In genomic region chr5:73095564-73096238, GRCh38 we compare ENCODE assay signal across 23 cellular contexts. TPM values are rescaled to one million over a fixed set of nuclear protein-coding genes. Genes with fewer than 3 reads are reported as not detected.
"Had no signal": no experiment of that assay in that cellular context is flagged by ENCODE, and none has a peak within 500 bp of the region (broad histone marks: within the 10 kb centered on the region; RNA-seq: fewer than 3 reads in every experiment).

No MANE protein-coding gene starts in this region.

- H3K4me3 Mint-ChIP-seq: activated B cell treated with CpG ODN at 0.5 μM for 24 hours; activated CD4-positive, alpha-beta memory T cell treated with anti-CD3 and anti-CD28 coated beads for 36 hours; activated naive CD8-positive, alpha-beta T cell treated with anti-CD3 and anti-CD28 coated beads for 36 hours; activated T-helper 1 cell treated with anti-CD3 and anti-CD28 coated beads, Interleukin-12 subunit alpha, Interleukin-12 subunit beta, Interleukin-2, Interleukin-4 antibody, amounts not matched to agents 30 ng/mL and 10 ng/mL and 1 ng/mL, durations not matched to agents 14 hours and 24 hours and 36 hours; brain; endodermal cell; neural progenitor cell; stimulated activated memory B cell treated with anti-CD40 and anti-IgM and Interleukin-4, amounts not matched to agents 10 μg/mL and 1 μg/mL and 100 μg/mL, for 72 hours had no signal

- H3K9me3 ChIP-seq: pancreas, upper lobe of left lung had no signal

- H3K27me3 ChIP-seq: dorsolateral prefrontal cortex, foreskin keratinocyte, left lung, neural progenitor cell, pancreas, sigmoid colon, upper lobe of left lung had no signal

- H3K27ac ChIP-seq: dorsolateral prefrontal cortex, epithelial cell of prostate, foreskin keratinocyte, left lung, neural progenitor cell, pancreas, sigmoid colon, thoracic aorta, upper lobe of left lung had no signal

- ATAC-seq: foreskin keratinocyte; left lung; pancreas; stimulated activated memory B cell treated with anti-CD40 and anti-IgM and Interleukin-4, amounts not matched to agents 10 μg/mL and 1 μg/mL and 100 μg/mL, for 72 hours had no signal

- H3K36me3 Mint-ChIP-seq: activated CD4-positive, alpha-beta memory T cell treated with anti-CD3 and anti-CD28 coated beads for 36 hours; activated naive CD8-positive, alpha-beta T cell treated with anti-CD3 and anti-CD28 coated beads for 36 hours; brain; neural progenitor cell had no signal

- H3K27ac Mint-ChIP-seq: activated B cell treated with CpG ODN at 0.5 μM for 24 hours; activated CD4-positive, alpha-beta memory T cell treated with anti-CD3 and anti-CD28 coated beads for 36 hours; activated naive CD8-positive, alpha-beta T cell treated with anti-CD3 and anti-CD28 coated beads for 36 hours; activated T-helper 1 cell treated with anti-CD3 and anti-CD28 coated beads, Interleukin-12 subunit alpha, Interleukin-12 subunit beta, Interleukin-2, Interleukin-4 antibody, amounts not matched to agents 30 ng/mL and 10 ng/mL and 1 ng/mL, durations not matched to agents 14 hours and 24 hours and 36 hours; brain; endodermal cell; neural progenitor cell; stimulated activated memory B cell treated with anti-CD40 and anti-IgM and Interleukin-4, amounts not matched to agents 10 μg/mL and 1 μg/mL and 100 μg/mL, for 72 hours had no signal

- DNase-seq: activated B cell treated with CpG ODN at 0.5 μM for 24 hours; activated CD4-positive, alpha-beta memory T cell treated with anti-CD3 and anti-CD28 coated beads for 36 hours; activated CD4-positive, alpha-beta T cell treated with anti-CD3 and anti-CD28 coated beads for 4 hours; activated naive CD8-positive, alpha-beta T cell treated with anti-CD3 and anti-CD28 coated beads for 36 hours; activated T-cell treated with anti-CD3 and anti-CD28 coated beads for 4 hours; caudate nucleus; dorsolateral prefrontal cortex; endodermal cell; foreskin keratinocyte; glutamatergic neuron; hypothalamus; kidney; left lung; pancreas; sigmoid colon; stimulated activated CD4-positive, alpha-beta T cell treated with anti-CD3 and anti-CD28 coated beads, Interleukin-4, amount 100 ng/mL, for 24 hours; upper lobe of left lung had no signal

- H3K27me3 Mint-ChIP-seq: stimulated activated memory B cell treated with anti-CD40 and anti-IgM and Interleukin-4, amounts not matched to agents 10 μg/mL and 1 μg/mL and 100 μg/mL, for 72 hours had no signal

- H3K4me1 Mint-ChIP-seq: activated B cell treated with CpG ODN at 0.5 μM for 24 hours, brain, endodermal cell, neural progenitor cell had no signal

- H3K9me3 Mint-ChIP-seq: activated naive CD8-positive, alpha-beta T cell treated with anti-CD3 and anti-CD28 coated beads for 36 hours; activated T-helper 1 cell treated with anti-CD3 and anti-CD28 coated beads, Interleukin-12 subunit alpha, Interleukin-12 subunit beta, Interleukin-2, Interleukin-4 antibody, amounts not matched to agents 30 ng/mL and 10 ng/mL and 1 ng/mL, durations not matched to agents 14 hours and 24 hours and 36 hours had no signal

- H3K4me3 ChIP-seq: dorsolateral prefrontal cortex, left lung, neural progenitor cell, pancreas, sigmoid colon, thoracic aorta, upper lobe of left lung had no signal

- H3K4me1 ChIP-seq: left lung, neural progenitor cell, pancreas, sigmoid colon, upper lobe of left lung had no signal

- H3K36me3 ChIP-seq: neural progenitor cell, pancreas, thoracic aorta had no signal

RNA-seq across cellular contexts. Expression of gene TMEM171, which starts 24.7 kb away (rescaled TPM):
- total RNA-seq: activated B cell treated with CpG ODN at 0.5 μM for 24 hours; activated CD4-positive, alpha-beta memory T cell treated with anti-CD3 and anti-CD28 coated beads for 36 hours; activated naive CD8-positive, alpha-beta T cell treated with anti-CD3 and anti-CD28 coated beads for 36 hours; activated T-helper 1 cell treated with anti-CD3 and anti-CD28 coated beads, Interleukin-12 subunit alpha, Interleukin-12 subunit beta, Interleukin-2, Interleukin-4 antibody, amounts not matched to agents 30 ng/mL and 10 ng/mL and 1 ng/mL, durations not matched to agents 14 hours and 24 hours and 36 hours; sigmoid colon; thoracic aorta had no signal
